In genomic region chr11:93196816-93197382, GRCh38 we compare ENCODE assay signal across 8 cellular contexts. TPM values are rescaled to one million over a fixed set of nuclear protein-coding genes. Genes with fewer than 3 reads are reported as not detected.
DNase-seq lines count a peak whose midpoint lies in the region; ATAC-seq and TF ChIP-seq lines count a peak whose summit lies in the region.

No MANE protein-coding gene starts in this region.

- H3K9me3 ChIP-seq in DOHH2 (ENCODE audit: control insufficient read depth, insufficient read depth, low read length) = no peaks in the 10 kb centered on the region
- H3K9me3 ChIP-seq in thymus (ENCODE audit: control insufficient read depth) = no peaks in the 10 kb centered on the region

- peaks cover 54% of the 10 kb centered on the region for H3K79me2 ChIP-seq in DOHH2 (ENCODE audit: control insufficient read depth, low read length)

- H3K4me1 Mint-ChIP-seq in activated naive CD8-positive, alpha-beta T cell treated with anti-CD3 and anti-CD28 coated beads, Interleukin-2, amount 10 ng/mL, durations not matched to agents 7 days and 5 days = peaks cover 12% of the 10 kb centered on the region

- no peaks in the 10 kb centered on the region for H3K27me3 ChIP-seq in DOHH2 (ENCODE audit: control insufficient read depth, low read length)
- no peaks in the 10 kb centered on the region for H3K27me3 ChIP-seq in kidney epithelial cell (ENCODE audit: control insufficient read depth, insufficient read depth, low read length)
- no peaks in the 10 kb centered on the region for H3K27me3 ChIP-seq in thymus (ENCODE audit: control insufficient read depth, insufficient read depth)

- DNase-seq in activated naive CD8-positive, alpha-beta T cell treated with anti-CD3 and anti-CD28 coated beads, Interleukin-2, amount 10 ng/mL, durations not matched to agents 7 days and 5 days = no peak
- no peak for DNase-seq in kidney epithelial cell (ENCODE audit: low read depth)
- DNase-seq in stimulated activated CD8-positive, alpha-beta memory T cell treated with anti-CD3 and anti-CD28 coated beads, Interleukin-4, amount 100 ng/mL, for 48 hours = no peak
- DNase-seq in mesenteric fat pad (ENCODE audit: low spot score) = no peak

- TF ChIP-seq CTCF in DOHH2 (IDR thresholded peaks at IDR 0.05; ENCODE audit: low read depth, low read length, poor library complexity, severe bottlenecking) (peak; percentile 44), kidney epithelial cell (IDR thresholded peaks at IDR 0.05; ENCODE audit: insufficient read depth, low read length, poor library complexity, severe bottlenecking) (peak; percentile 36)

- H3K27me3 Mint-ChIP-seq in activated naive CD8-positive, alpha-beta T cell treated with anti-CD3 and anti-CD28 coated beads, Interleukin-2, amount 10 ng/mL, durations not matched to agents 7 days and 5 days = peaks cover 9% of the 10 kb centered on the region

- H3K9me2 ChIP-seq in DOHH2 (replicated peaks; ENCODE audit: control insufficient read depth, low read length) = no peaks in the 10 kb centered on the region

- H3K9me3 Mint-ChIP-seq in activated naive CD8-positive, alpha-beta T cell treated with anti-CD3 and anti-CD28 coated beads, Interleukin-2, amount 10 ng/mL, durations not matched to agents 7 days and 5 days = no peaks in the 10 kb centered on the region

- peak overlapping the region; percentile 72 for H3K27ac ChIP-seq in DOHH2 (ENCODE audit: low read depth, low read length)
- peak overlapping the region; percentile 70 for H3K27ac ChIP-seq in thymus (ENCODE audit: low read depth)

- peak; percentile 43 for ATAC-seq in GM19395 (IDR thresholded peaks at IDR 0.05; ENCODE audit: unreplicated experiment)
- peak; percentile 2 for ATAC-seq in HG03439 (IDR thresholded peaks at IDR 0.05; ENCODE audit: unreplicated experiment)
- ATAC-seq in activated naive CD8-positive, alpha-beta T cell treated with anti-CD3 and anti-CD28 coated beads, Interleukin-2, amount 10 ng/mL, durations not matched to agents 7 days and 5 days (ENCODE audit: low read depth) = no peak

- peak overlapping the region; percentile 67 for H3K4me2 ChIP-seq in DOHH2 (ENCODE audit: low read length)

- H4K20me1 ChIP-seq in DOHH2 (ENCODE audit: control insufficient read depth, insufficient read depth, low read depth, low read length) = no peaks in the 10 kb centered on the region

- peaks cover 16% of the 10 kb centered on the region for H3K4me1 ChIP-seq in DOHH2 (ENCODE audit: control insufficient read depth, low read length)
- H3K4me1 ChIP-seq in thymus (ENCODE audit: control insufficient read depth, insufficient read depth, low read length) = no peaks in the 10 kb centered on the region

- POLR2A ChIA-PET in activated naive CD8-positive, alpha-beta T cell treated with anti-CD3 and anti-CD28 coated beads, Interleukin-2, amount 10 ng/mL, durations not matched to agents 7 days and 5 days (lab: Charles Lee) = interaction anchor here (0.6 kb wide), 1 partner anchor 543 kb away, joined by 3 read pairs; no protein-coding TSS in a partner anchor

- peaks cover 8% of the 10 kb centered on the region for H3K36me3 ChIP-seq in DOHH2 (ENCODE audit: control insufficient read depth, low read length)
- H3K36me3 ChIP-seq in kidney epithelial cell (ENCODE audit: control insufficient read depth, insufficient read depth, low read length) = no peaks in the 10 kb centered on the region
- no peaks in the 10 kb centered on the region for H3K36me3 ChIP-seq in thymus (ENCODE audit: control insufficient read depth, insufficient read depth)

- 14% methylated on average over 13 of the region's 13 CpGs for WGBS in thymus

- H3K4me3 ChIP-seq in DOHH2 (ENCODE audit: low read length) (peak overlapping the region; percentile 96), kidney epithelial cell (ENCODE audit: low read depth, low read length) (peak overlapping the region; percentile 91), thymus (ENCODE audit: low read length) (peak overlapping the region; percentile 68)

- H3K36me3 Mint-ChIP-seq in activated naive CD8-positive, alpha-beta T cell treated with anti-CD3 and anti-CD28 coated beads, Interleukin-2, amount 10 ng/mL, durations not matched to agents 7 days and 5 days = no peaks in the 10 kb centered on the region

- H3F3A ChIP-seq in DOHH2 (ENCODE audit: control insufficient read depth, insufficient read depth) = 0 out of 2 replicates have a peak, but pooled peaks cover 2% of the 10 kb centered on the region

- peak overlapping the region; percentile 89 for H3K27ac Mint-ChIP-seq in activated naive CD8-positive, alpha-beta T cell treated with anti-CD3 and anti-CD28 coated beads, Interleukin-2, amount 10 ng/mL, durations not matched to agents 7 days and 5 days

- peak overlapping the region; percentile 87 for H3K4me3 Mint-ChIP-seq in activated naive CD8-positive, alpha-beta T cell treated with anti-CD3 and anti-CD28 coated beads, Interleukin-2, amount 10 ng/mL, durations not matched to agents 7 days and 5 days

RNA-seq across cellular contexts. Expression of gene SLC36A4, which starts 0.9 kb away (rescaled TPM):
- 10 to 100 TPM in 1 of 2 experiments, 1 to 10 TPM in 1; 9.5 to 11.6 TPM for total RNA-seq in activated naive CD8-positive, alpha-beta T cell treated with anti-CD3 and anti-CD28 coated beads, Interleukin-2, amount 10 ng/mL, durations not matched to agents 7 days and 5 days
- total RNA-seq in kidney epithelial cell = 9.9 and 18.8 TPM in 2 replicates
- 6.9 TPM for polyA plus RNA-seq in thymus
- total RNA-seq in mesenteric fat pad = 20.5 TPM
